In the genomic region with DNA sequence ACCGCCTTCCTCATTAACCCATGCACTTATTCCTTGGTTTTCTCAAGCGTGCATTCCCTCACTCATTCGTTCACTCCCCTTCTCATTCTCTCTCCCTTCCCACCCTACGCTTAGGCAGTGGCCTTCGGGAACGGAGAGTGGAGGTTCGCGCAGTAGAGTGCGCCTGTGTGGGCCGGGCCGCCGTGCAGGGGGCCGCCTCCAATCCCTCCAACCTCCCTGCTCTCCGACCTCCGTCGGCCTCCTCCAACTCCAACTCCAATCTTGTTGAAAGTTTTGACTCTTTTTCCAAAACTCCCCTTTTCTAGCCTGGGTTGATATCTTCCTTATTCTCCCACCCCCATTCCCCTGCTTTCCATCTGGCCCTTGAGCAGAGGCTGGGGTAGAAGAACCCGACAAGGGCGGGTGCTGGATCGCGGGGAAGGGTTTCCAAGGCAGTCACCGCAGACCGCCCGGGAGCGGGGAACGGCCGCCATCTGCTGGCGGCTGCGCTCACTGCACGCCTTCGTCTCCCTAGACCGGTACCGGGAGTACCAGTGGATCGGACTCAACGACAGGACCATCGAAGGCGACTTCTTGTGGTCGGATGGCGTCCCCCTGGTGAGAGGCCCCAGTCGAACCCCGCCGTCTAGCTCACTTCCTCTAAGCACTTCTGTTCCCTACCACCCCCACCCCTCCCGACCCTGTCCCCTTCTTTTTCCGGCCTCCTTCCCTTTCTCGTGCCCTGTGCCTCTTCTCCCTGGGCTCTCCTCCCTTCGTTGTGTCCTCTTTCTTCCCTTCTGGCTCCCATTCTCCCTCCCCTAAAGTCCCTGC, we compare ENCODE assay signal across 8 cellular contexts. TPM values are rescaled to one million over a fixed set of nuclear protein-coding genes. Genes with fewer than 3 reads are reported as not detected.
DNase-seq lines count a peak whose midpoint lies in the region; ATAC-seq, FAIRE-seq and TF ChIP-seq lines count a peak whose summit lies in the region.

No MANE protein-coding gene starts in this region.

- H3K36me3 Mint-ChIP-seq in endothelial cell (ENCODE audit: low read depth, unreplicated experiment) (peaks cover 21% of the 10 kb centered on the region), mesothelial cell of epicardium (no peaks in the 10 kb centered on the region)

- no peaks in the 10 kb centered on the region for H3K36me3 ChIP-seq in ACC112 (ENCODE audit: insufficient read depth, low read length)

- H3K4me1 Mint-ChIP-seq in endothelial cell (ENCODE audit: unreplicated experiment) (peaks cover 44% of the 10 kb centered on the region), mesothelial cell of epicardium (peaks cover 38% of the 10 kb centered on the region)

- H3K4me3 Mint-ChIP-seq in endothelial cell (ENCODE audit: unreplicated experiment) (peak overlapping the region; percentile 44), mesothelial cell of epicardium (peak overlapping the region; percentile 54)

- no peak overlapping the region for H2AFZ ChIP-seq in ACC112 (ENCODE audit: low read length, unreplicated experiment)

- DNase-seq in GM19239 (ENCODE audit: insufficient read length, low spot score), result peak; percentile 77
- peak; percentile 72 for DNase-seq in NCI-H526 treated with DMSO at 0.1 percent for 48 hours (lab: John Stamatoyannopoulos, UW)
- peak; percentile 50 to 66 (median 60) for DNase-seq in activated CD8-positive, alpha-beta memory T cell treated with anti-CD3 and anti-CD28 coated beads for 48 hours (ENCODE audit: low read depth in 2 of 3, low spot score in 2 of 3)
- DNase-seq in endothelial cell (ENCODE audit: low spot score), result peak; percentile 85
- DNase-seq in mesothelial cell of epicardium (ENCODE audit: low spot score in 2 of 2, unreplicated experiment in 2 of 2), result peak; percentile 54 to 84
- DNase-seq in stimulated activated CD8-positive, alpha-beta memory T cell treated with anti-CD3 and anti-CD28 coated beads, Interleukin-15, amount 100 ng/mL, for 24 hours (ENCODE audit: low read depth), result peak; percentile 63

- peak; percentile 61 for FAIRE-seq in GM19239 (lab: Jason Lieb, UNC)

- H3K27me3 ChIP-seq in ACC112 (ENCODE audit: insufficient read depth, low read length), result peaks cover 43% of the 10 kb centered on the region

- no peaks in the 10 kb centered on the region for H3K9me3 Mint-ChIP-seq in endothelial cell (ENCODE audit: unreplicated experiment)
- no peaks in the 10 kb centered on the region for H3K9me3 Mint-ChIP-seq in mesothelial cell of epicardium

- TF ChIP-seq CTCF in endothelial cell (IDR thresholded peaks at IDR 0.05; ENCODE audit: unreplicated experiment) (peak; percentile 78), mesothelial cell of epicardium (IDR thresholded peaks at IDR 0.05; ENCODE audit: unreplicated experiment) (peak; percentile 83)

- H3K4me3 ChIP-seq in ACC112 (ENCODE audit: low read depth, low read length), result peak overlapping the region; percentile 72

- H3K27ac Mint-ChIP-seq in endothelial cell (ENCODE audit: unreplicated experiment) (no peak overlapping the region), mesothelial cell of epicardium (no peak overlapping the region)

- peaks cover 35% of the 10 kb centered on the region for H3K27me3 Mint-ChIP-seq in endothelial cell (ENCODE audit: unreplicated experiment)
- peaks cover 66% of the 10 kb centered on the region for H3K27me3 Mint-ChIP-seq in mesothelial cell of epicardium (ENCODE audit: low read depth)

- peaks cover 34% of the 10 kb centered on the region for H3K4me1 ChIP-seq in ACC112 (ENCODE audit: control insufficient read depth, insufficient read depth, low read length, unreplicated experiment)

- H3K79me2 ChIP-seq in ACC112 (ENCODE audit: control insufficient read depth, insufficient read depth, low read length, unreplicated experiment), result no peaks in the 10 kb centered on the region

- no peak overlapping the region for H3K27ac ChIP-seq in ACC112 (ENCODE audit: low read depth, low read length)

- ATAC-seq in HG02763 (IDR thresholded peaks at IDR 0.05; ENCODE audit: unreplicated experiment), result no peak

RNA-seq across cellular contexts. Expression of a gene that starts 15.4 kb away (rescaled TPM):
- total RNA-seq in endothelial cell (ENCODE audit: unreplicated experiment) (0.46 TPM), mesothelial cell of epicardium (0.54 to 0.85 TPM (median 0.78 TPM) in 3 replicates)

RNA-seq across cellular contexts. Expression of a gene that starts 19.8 kb away (rescaled TPM):
- 111 TPM for total RNA-seq in endothelial cell (ENCODE audit: unreplicated experiment)
- total RNA-seq in mesothelial cell of epicardium, result 53.8 to 56.9 TPM (median 56.8 TPM) in 3 replicates

RNA-seq across cellular contexts. Expression of a gene that starts 38.2 kb away (rescaled TPM):
- 1.3 TPM for total RNA-seq in endothelial cell (ENCODE audit: unreplicated experiment)
- 0.76 to 1.2 TPM (median 1.2 TPM) in 3 replicates for total RNA-seq in mesothelial cell of epicardium

RNA-seq across cellular contexts. Expression of a gene that starts 48.0 kb away (rescaled TPM):
- total RNA-seq in endothelial cell (ENCODE audit: unreplicated experiment) (9.5 TPM), mesothelial cell of epicardium (676 to 704 TPM (median 686 TPM) in 3 replicates)

RNA-seq across cellular contexts. Expression of a gene that starts 56.1 kb away (rescaled TPM):
- total RNA-seq in endothelial cell (ENCODE audit: unreplicated experiment), result 18.6 TPM
- total RNA-seq in mesothelial cell of epicardium, result 22.7 to 24.0 TPM (median 23.6 TPM) in 3 replicates
